1 cellular context compared by ENCODE assay signal in genomic region chr6:125816828-125817280, GRCh38.
A peak's percentile ranks its signal among the peaks of the same experiment; 100 is the strongest.
TF ChIP-seq lines count a peak whose summit lies in the region.

No MANE protein-coding gene starts in this region.

TF ChIP-seq in GM12878, 131 proteins besides CTCF, POLR2A, EP300 and RAD21 (continued from another document):
- TF ChIP-seq ZNF592 (IDR thresholded peaks at IDR 0.05) (no peak), ATF7 (IDR thresholded peaks at IDR 0.05; ENCODE audit: low read depth) (no peak), ATF2 (IDR thresholded peaks at IDR 0.05; ENCODE audit: low read length) (peak; percentile 82), IKZF2 (IDR thresholded peaks at IDR 0.05) (no peak; a peak in 1 of 4 replicates), JUNB (IDR thresholded peaks at IDR 0.05) (peak; percentile 60), FOXM1 (IDR thresholded peaks at IDR 0.05; ENCODE audit: low read depth, low read length) (peak; percentile 51; the same call in 1 of the 2 replicates), ETV6 (conservative IDR thresholded peaks at IDR 0.05 in 1 of 2, IDR thresholded peaks at IDR 0.05 in 1 of 2; ENCODE audit: borderline replicate concordance in 1 of 2, low read depth in 1 of 2) (peak in 1 of 2 experiments; percentile 31; a peak in 1 of 4 replicates), ZBED1 (IDR thresholded peaks at IDR 0.05; ENCODE audit: borderline replicate concordance) (0 out of 2 replicates have a peak, but pooled peaks have one; percentile 39), RUNX3 (IDR thresholded peaks at IDR 0.05; ENCODE audit: low read length) (peak; percentile 32; the same call in 1 of the 2 replicates), MYB (IDR thresholded peaks at IDR 0.05; ENCODE audit: borderline replicate concordance, low read depth, low read length) (no peak), IKZF1 (conservative IDR thresholded peaks at IDR 0.05) (0 out of 2 replicates have a peak, but pooled peaks have one; percentile 13), FOS (IDR thresholded peaks at IDR 0.05; ENCODE audit: borderline replicate concordance, extremely low read depth, insufficient read length) (no peak), MEF2A (IDR thresholded peaks at IDR 0.05; ENCODE audit: insufficient read depth, low read depth, low read length) (peak; percentile 81; the same call in 1 of the 2 replicates)
